8 cellular contexts compared by ENCODE assay signal in the genomic region with DNA sequence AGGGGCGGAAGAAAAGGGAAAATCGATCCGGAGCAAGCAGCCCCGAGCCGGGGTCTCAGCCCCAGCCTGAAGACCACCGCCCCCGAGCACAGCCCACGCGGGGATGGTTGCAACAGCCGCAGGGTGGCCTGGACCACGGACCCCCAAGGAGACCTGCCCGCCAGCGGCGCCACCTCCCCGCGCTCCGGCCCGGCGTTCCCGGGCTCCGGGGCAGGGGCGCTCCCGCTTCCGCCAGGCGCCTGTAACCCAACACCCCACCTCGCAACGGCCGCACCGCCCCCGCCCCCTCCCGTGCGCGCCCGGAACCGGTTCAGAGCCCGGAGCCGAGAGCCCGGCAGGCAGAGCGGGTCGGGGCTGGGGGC. TPM values are rescaled to one million over a fixed set of nuclear protein-coding genes. Genes with fewer than 3 reads are reported as not detected.
DNase-seq lines count a peak whose midpoint lies in the region; ATAC-seq, FAIRE-seq and TF ChIP-seq lines count a peak whose summit lies in the region.

No MANE protein-coding gene starts in this region.

- no peak overlapping the region for H2BK12ac ChIP-seq in H9 (ENCODE audit: insufficient read length, low read depth, low read length)

- in situ Hi-C loops in K562 (cut with MboI): no loop called here

- intact Hi-C loops in K562 (cut with micrococcal nuclease): loop anchor here (5.0 kb wide), 1 partner anchor 124 kb away; no protein-coding TSS in a partner anchor

- TF ChIP-seq CTCF in AG10803 (conservative IDR thresholded peaks at IDR 0.05; ENCODE audit: low read length): no peak
- TF ChIP-seq CTCF in H9 (conservative IDR thresholded peaks at IDR 0.05): no peak
- TF ChIP-seq CTCF in SK-N-SH (IDR thresholded peaks at IDR 0.05): no peak
- TF ChIP-seq CTCF in K562 (IDR thresholded peaks at IDR 0.05 in 2 of 3, conservative IDR thresholded peaks at IDR 0.05 in 1 of 3; ENCODE audit: insufficient read depth in 2 of 3, low read depth in 1 of 3, low read length in 3 of 3): no peak

- H3K4me1 ChIP-seq in H9 (ENCODE audit: insufficient read depth, low read length) (peaks cover 11% of the 10 kb centered on the region; the same call in 1 of the 2 replicates), SK-N-SH (ENCODE audit: control insufficient read depth in 1 of 2, insufficient read depth in 2 of 2, low read depth in 1 of 2, low read length in 1 of 2) (peaks cover 30 to 43% of the 10 kb centered on the region in 2 experiments), K562 (replicated peaks in 1 of 2; ENCODE audit: control insufficient read depth in 2 of 2, insufficient read depth in 2 of 2, low read length in 2 of 2) (peaks cover 18 to 25% of the 10 kb centered on the region in 2 experiments; a peak in 4 of 5 replicates)

- no peaks in the 10 kb centered on the region for H3K27me3 ChIP-seq in H9 (ENCODE audit: insufficient read depth, low read length)
- H3K27me3 ChIP-seq in SK-N-SH (ENCODE audit: insufficient read depth): no peaks in the 10 kb centered on the region
- H3K27me3 ChIP-seq in K562 (ENCODE audit: control insufficient read depth in 2 of 2, insufficient read depth in 2 of 2, low read length in 2 of 2): no peaks in the 10 kb centered on the region

- peak; percentile 55 for DNase-seq in AG10803 (ENCODE audit: low read depth)
- peak; percentile 78 for DNase-seq in H9
- peak; percentile 79 for DNase-seq in SK-N-SH
- peak; percentile 70 to 76 (median 70) for DNase-seq in K562 (ENCODE audit: extremely low read depth in 1 of 4, low spot score in 3 of 4)
- DNase-seq in immature natural killer cell: peak; percentile 12 to 17 (median 17)
- DNase-seq in stimulated activated CD4-positive, alpha-beta T cell treated with anti-CD3 and anti-CD28 coated beads, Interleukin-1b, Interleukin-23, amount 100 ng/mL, for 4 hours (ENCODE audit: low read depth in 2 of 2): peak; percentile 13 to 41
- DNase-seq in GDM1 (lab: John Stamatoyannopoulos, UW): no peak

- peak; percentile 57; the same call in 1 of the 2 replicates for TF ChIP-seq POLR2A in K562 (conservative IDR thresholded peaks at IDR 0.05)

- H3K4me3 ChIP-seq in AG10803 (ENCODE audit: low read length) (peak overlapping the region; percentile 97), SK-N-SH (ENCODE audit: low read depth in 2 of 2, low read length in 1 of 2) (peak overlapping the region; percentile 87 to 96), K562 (peak overlapping the region; percentile 85)

- peaks cover 27% of the 10 kb centered on the region for H3F3A ChIP-seq in SK-N-SH (replicated peaks; ENCODE audit: insufficient read depth)

- H4K20me1 ChIP-seq in H9 (ENCODE audit: control insufficient read depth, insufficient read depth, insufficient read length) (peaks cover 4% of the 10 kb centered on the region), SK-N-SH (ENCODE audit: insufficient read depth) (peaks cover 41% of the 10 kb centered on the region), K562 (replicated peaks; ENCODE audit: control insufficient read depth, insufficient read depth, low read length) (no peaks in the 10 kb centered on the region; the same call in 1 of the 2 replicates)

- peak overlapping the region; percentile 81 for H3K4me2 ChIP-seq in H9 (ENCODE audit: insufficient read depth, insufficient read length, low read length)
- H3K4me2 ChIP-seq in SK-N-SH: peak overlapping the region; percentile 98
- H3K4me2 ChIP-seq in K562 (ENCODE audit: insufficient read depth, low read length): peak overlapping the region; percentile 78; the same call in 1 of the 2 replicates

- H3K9me1 ChIP-seq in K562 (ENCODE audit: control insufficient read depth, insufficient read depth, low read length): no peaks in the 10 kb centered on the region

- POLR2A ChIA-PET in SK-N-SH (lab: Yijun Ruan, JAX): interaction anchor here (1.0 to 1.1 kb wide), 3 partner anchors 27 to 60 kb away, joined by 3 to 5 read pairs (median 3); no protein-coding TSS in a partner anchor
- POLR2A ChIA-PET in K562 (lab: Yijun Ruan, JAX): interaction anchor here (0.6 to 3.8 kb wide), 2 partner anchors 11 to 1531 kb away, joined by 3 to 25 read pairs; no protein-coding TSS in a partner anchor

- no peak overlapping the region for H4K5ac ChIP-seq in H9 (ENCODE audit: insufficient read length, low read depth, low read length)

- H3K4ac ChIP-seq in H9 (ENCODE audit: low read depth, low read length): no peak overlapping the region; the same call in 1 of the 2 replicates

- no peak overlapping the region for H4K8ac ChIP-seq in H9 (replicated peaks; ENCODE audit: insufficient read length, low read depth, low read length)

- CTCF ChIA-PET in SK-N-SH (lab: Yijun Ruan, JAX): interaction anchor here (1.0 to 2.8 kb wide), 10 partner anchors 10 to 129 kb away, joined by 3 to 16 read pairs (median 6); no protein-coding TSS in a partner anchor
- CTCF ChIA-PET in K562 (lab: Yijun Ruan, JAX; ENCODE audit: low intra/inter-chr PET ratio): no interaction called here

- ATAC-seq in K562 (peak; percentile 80), HG02938 (IDR thresholded peaks at IDR 0.05; ENCODE audit: unreplicated experiment) (no peak)

- H2AFZ ChIP-seq in H9 (ENCODE audit: low read length) (no peak overlapping the region), SK-N-SH (ENCODE audit: low read depth) (no peak overlapping the region), K562 (ENCODE audit: low read depth, low read length) (peak overlapping the region; percentile 83; the same call in 1 of the 2 replicates)

- no CpG with 5 or more reads among the region's 40 CpGs for whole genome bisulfite sequencing in H9 (ENCODE audit: extremely low coverage, insufficient read length, low lambda C conversion rate)
- WGBS in SK-N-SH (ENCODE audit: low lambda C conversion rate): 9% methylated on average over 4 of the region's 40 CpGs
- no CpG with 5 or more reads among the region's 40 CpGs for WGBS in K562 (ENCODE audit: insufficient coverage, low coverage, missing lambda C conversion rate)

- peaks cover 18 to 37% (median 26%) of the 10 kb centered on the region in 3 experiments for H3K36me3 Mint-ChIP-seq in H9 (ENCODE audit: insufficient read depth in 1 of 3, low read depth in 3 of 3)
- no peaks in the 10 kb centered on the region for H3K36me3 Mint-ChIP-seq in immature natural killer cell

- no peak overlapping the region for H3K23ac ChIP-seq in H9 (ENCODE audit: insufficient read length, low read depth, low read length)

- peak overlapping the region; percentile 86 for H3K9ac ChIP-seq in H9 (ENCODE audit: extremely low read depth, insufficient read length, low read length)
- peak overlapping the region; percentile 99 for H3K9ac ChIP-seq in SK-N-SH
- H3K9ac ChIP-seq in K562 (ENCODE audit: insufficient read depth in 1 of 2, low read depth in 2 of 2, low read length in 2 of 2): peak overlapping the region; percentile 75 to 96

- H3K27me3 Mint-ChIP-seq in H9 (ENCODE audit: low read depth) (peaks cover 8% of the 10 kb centered on the region), immature natural killer cell (ENCODE audit: low read depth in 3 of 3) (peaks cover 2 to 13% (median 13%) of the 10 kb centered on the region in 3 donors)

- TF ChIP-seq EP300 in SK-N-SH (IDR thresholded peaks at IDR 0.05; ENCODE audit: borderline replicate concordance in 1 of 2, low read depth in 1 of 2, low read length in 1 of 2): no peak
- no peak for TF ChIP-seq EP300 in K562 (IDR thresholded peaks at IDR 0.05; ENCODE audit: low read length)

- H3T11ph ChIP-seq in H9 (ENCODE audit: low read length): no peak overlapping the region

- H2BK15ac ChIP-seq in H9 (ENCODE audit: low read depth, low read length): no peak overlapping the region

- H3K9me2 ChIP-seq in SK-N-SH: no peaks in the 10 kb centered on the region

- H3K79me2 ChIP-seq in H9 (ENCODE audit: insufficient read depth, low read length) (peaks cover 40% of the 10 kb centered on the region), SK-N-SH (ENCODE audit: insufficient read depth) (peaks cover 62% of the 10 kb centered on the region), K562 (ENCODE audit: control insufficient read depth, insufficient read depth, low read length) (peaks cover 46% of the 10 kb centered on the region)

- peaks cover 17% of the 10 kb centered on the region for H3K23me2 ChIP-seq in H9 (ENCODE audit: insufficient read length, low read depth, low read length, poor library complexity, severe bottlenecking)

- H3K27ac Mint-ChIP-seq in H9 (peak overlapping the region in 2 of 3 experiments; percentile 66 to 90; a peak in 3 of 7 replicates), immature natural killer cell (no peak overlapping the region)

- peak overlapping the region; percentile 63 for H4K91ac ChIP-seq in H9 (ENCODE audit: insufficient read length, low read depth, low read length)

- no peaks in the 10 kb centered on the region for H3K9me3 Mint-ChIP-seq in H9
- H3K9me3 Mint-ChIP-seq in immature natural killer cell: no peaks in the 10 kb centered on the region

- H3K14ac ChIP-seq in H9 (ENCODE audit: insufficient read depth, low read length): peak overlapping the region; percentile 96

- H3K36me3 ChIP-seq in SK-N-SH (replicated peaks in 1 of 2; ENCODE audit: control insufficient read depth in 1 of 2, insufficient read depth in 2 of 2, low read length in 1 of 2) (peaks cover 19 to 27% of the 10 kb centered on the region in 2 experiments), K562 (ENCODE audit: control insufficient read depth, insufficient read depth, low read length) (peaks cover 26% of the 10 kb centered on the region; the same call in 2 of the 3 replicates)

- TF ChIP-seq RAD21 in SK-N-SH (IDR thresholded peaks at IDR 0.05; ENCODE audit: low read length) (no peak), K562 (CRISPR knock-in tag; conservative IDR thresholded peaks at IDR 0.05 in 1 of 2, IDR thresholded peaks at IDR 0.05 in 1 of 2) (no peak)

- BruUV-seq in K562 (replicated peaks; lab: Mats Ljungman, UMichigan): no TSS peak

- peak overlapping the region; percentile 90 for H3K18ac ChIP-seq in H9 (ENCODE audit: insufficient read length, low read depth, low read length)

- H2BK20ac ChIP-seq in H9 (ENCODE audit: low read depth, low read length, poor library complexity, severe bottlenecking): no peak overlapping the region

- H3K56ac ChIP-seq in H9 (ENCODE audit: insufficient read length, low read depth, low read length): no peak overlapping the region

- peaks cover 7% of the 10 kb centered on the region for H3K79me1 ChIP-seq in H9 (ENCODE audit: insufficient read depth, low read depth, low read length, poor library complexity, severe bottlenecking)

- H3K4me1 Mint-ChIP-seq in H9 (peaks cover 46 to 47% of the 10 kb centered on the region in 2 experiments), immature natural killer cell (peaks cover 19% of the 10 kb centered on the region in 2 donors)

- H3K9me3 ChIP-seq in H9 (ENCODE audit: control insufficient read depth, low read depth, low read length) (no peaks in the 10 kb centered on the region), SK-N-SH (no peaks in the 10 kb centered on the region), K562 (replicated peaks; ENCODE audit: control insufficient read depth, insufficient read depth, low read depth, low read length) (no peaks in the 10 kb centered on the region)

- H3K4me3 Mint-ChIP-seq in H9 (peak overlapping the region; percentile 86 to 91), immature natural killer cell (peak overlapping the region; percentile 83 to 90 (median 88))

- no peak overlapping the region for H2BK5ac ChIP-seq in H9 (ENCODE audit: insufficient read length, low read length)

- no peak overlapping the region for H2AK5ac ChIP-seq in H9 (ENCODE audit: insufficient read length, low read length)

- H3K27ac ChIP-seq in H9 (ENCODE audit: insufficient read length, low read depth, low read length): no peak overlapping the region
- H3K27ac ChIP-seq in SK-N-SH (ENCODE audit: low read depth in 2 of 2, low read length in 1 of 2): peak overlapping the region; percentile 98
- H3K27ac ChIP-seq in K562 (ENCODE audit: extremely low read depth, low read depth, low read length): peak overlapping the region; percentile 81

- no peak for FAIRE-seq in K562 (lab: Jason Lieb, UNC)

- no peak overlapping the region for H2BK120ac ChIP-seq in H9 (ENCODE audit: low read depth, low read length, poor library complexity, severe bottlenecking)

RNA-seq across cellular contexts. Expression of gene ACTN1, which starts 0.6 kb away (rescaled TPM):
- total RNA-seq in H9 (2021): 218 and 219 TPM in 2 replicates
- polyA plus RNA-seq in SK-N-SH (2012; rRNA removed): 266 and 319 TPM in 2 replicates
- 144 and 218 TPM in 2 replicates for polyA plus RNA-seq in SK-N-SH (2012; cell fraction: cytosol; rRNA removed)
- 589 and 740 TPM in 2 replicates for polyA plus RNA-seq in SK-N-SH (2012; cell fraction: nucleus; rRNA removed)
- total RNA-seq in K562 (2011; cell fraction: chromatin; rRNA removed; ENCODE audit: low replicate concordance): 54.6 and 92.3 TPM in 2 replicates
- 49.7 and 53.4 TPM in 2 replicates for total RNA-seq in K562 (2011; cell fraction: nucleolus; rRNA removed)
- total RNA-seq in K562 (2011; cell fraction: nucleoplasm; rRNA removed): 46.1 and 65.6 TPM in 2 replicates
- 42.5 and 47.3 TPM in 2 replicates for total RNA-seq in K562 (2014; rRNA removed)
- 15.9 and 16.8 TPM in 2 replicates for total RNA-seq in K562 (2014; rRNA removed; fragmentation: Illumina TruSeq; extraction: Trizol)
- total RNA-seq in K562 (2015; rRNA removed; fragmentation: Illumina TruSeq; extraction: Trizol): 26.1 and 26.8 TPM in 2 replicates
- 62.3 and 67.7 TPM in 2 replicates for total RNA-seq in K562 (2021)
- polyA plus RNA-seq in K562 (2011; rRNA removed): 37.3 and 44.7 TPM in 2 replicates
- polyA plus RNA-seq in K562 (2011; cell fraction: cytosol; rRNA removed): 33.0 and 71.5 TPM in 2 replicates
- polyA plus RNA-seq in K562 (2011; cell fraction: nucleus; rRNA removed): 38.8 and 47.1 TPM in 2 replicates
- polyA plus RNA-seq in K562 (2012): 63.9 and 83.3 TPM in 2 replicates
- 56.9 and 59.2 TPM in 2 replicates for polyA plus RNA-seq in K562 (2014; fragmentation: Illumina TruSeq; extraction: Trizol)
- 1 to 10 TPM; 2.2 to 5.6 TPM for polyA plus RNA-seq in K562 (2014; fragmentation: Nextera tagmentation; extraction: Ambion mirVana)
- polyA plus RNA-seq in K562 (2014; rRNA removed): 30.8 and 34.5 TPM in 2 replicates
- polyA minus RNA-seq in K562 (2011; rRNA and poly(A)+ RNA removed): 50.7 and 52.2 TPM in 2 replicates
- 66.1 and 73.5 TPM in 2 replicates for polyA minus RNA-seq in K562 (2011; cell fraction: cytosol; rRNA and poly(A)+ RNA removed)
- 25.3 and 32.7 TPM in 2 replicates for polyA minus RNA-seq in K562 (2011; cell fraction: nucleus; rRNA and poly(A)+ RNA removed)
- 1 to 10 TPM; 5.2 to 9.7 (median 9.3) TPM for polyA plus RNA-seq in immature natural killer cell

Comparison
In these comparisons a context has a peak if more than half of its experiments do, and no peak if none do; other contexts are left out.
1. H3K27ac Mint-ChIP-seq: peak in H9 (2 of 3); none in immature natural killer cell (0 of 6).
2. Peak in every context shown above with its lines, with median percentiles within 50 percentile points of each other: H3K4me3 ChIP-seq, H3K4me2 ChIP-seq and H3K9ac ChIP-seq.